8 cellular contexts compared by ENCODE assay signal in the genomic region with DNA sequence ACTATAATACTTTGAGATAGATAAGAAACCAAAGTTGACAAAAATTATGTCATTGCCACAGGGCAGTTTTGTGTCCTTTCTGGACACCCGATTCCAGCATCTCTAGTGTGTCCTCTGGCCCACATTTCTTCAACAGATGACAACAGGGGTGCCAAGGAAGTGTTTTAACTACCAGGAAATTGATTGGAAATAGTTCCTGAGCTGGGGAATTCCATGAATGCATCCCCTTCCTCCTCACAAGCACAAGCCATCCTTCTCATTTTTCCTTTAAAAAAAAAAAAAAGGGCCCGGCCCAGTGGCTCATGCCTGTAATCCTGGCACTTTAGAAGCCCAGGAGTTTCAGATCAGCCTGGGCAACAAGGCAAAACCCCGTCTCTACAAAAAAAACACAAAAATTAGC. TPM values are rescaled to one million over a fixed set of nuclear protein-coding genes. Genes with fewer than 3 reads are reported as not detected.
DNase-seq lines count a peak whose midpoint lies in the region; ATAC-seq, FAIRE-seq and TF ChIP-seq lines count a peak whose summit lies in the region.

No MANE protein-coding gene starts in this region.

- no peaks in the 10 kb centered on the region for H3K27me3 ChIP-seq in CD4-positive, alpha-beta memory T cell (ENCODE audit: insufficient read depth, low read length)
- no peaks in the 10 kb centered on the region for H3K27me3 ChIP-seq in pancreas

- peaks cover 19 to 29% (median 20%) of the 10 kb centered on the region in 4 donors for H3K4me1 Mint-ChIP-seq in CD4-positive, alpha-beta memory T cell

- ATAC-seq in pancreas (no peak), GM21367 (IDR thresholded peaks at IDR 0.05; ENCODE audit: unreplicated experiment) (no peak)

- no peaks in the 10 kb centered on the region for H3K9me3 Mint-ChIP-seq in CD4-positive, alpha-beta memory T cell

- TF ChIP-seq CTCF in RWPE1 (conservative IDR thresholded peaks at IDR 0.05; ENCODE audit: low read depth) (no peak), pancreas (IDR thresholded peaks at IDR 0.05) (no peak)

- no peak for DNase-seq in CD4-positive, alpha-beta memory T cell
- no peak for DNase-seq in RWPE1 (ENCODE audit: low spot score)
- DNase-seq in epithelial cell of prostate (ENCODE audit: low read depth, low spot score) = no peak
- DNase-seq in pancreas = no peak
- DNase-seq in effector CD4-positive, alpha-beta T cell = no peak
- no peak for DNase-seq in NCI-H1092 (lab: John Stamatoyannopoulos, UW)
- DNase-seq in NCI-H1048 (lab: John Stamatoyannopoulos, UW) = no peak

- peak overlapping the region; percentile 91 to 99 (median 96) for H3K27ac Mint-ChIP-seq in CD4-positive, alpha-beta memory T cell

- H3K4me1 ChIP-seq in CD4-positive, alpha-beta memory T cell (ENCODE audit: insufficient read depth, low read length) = peaks cover 26% of the 10 kb centered on the region
- H3K4me1 ChIP-seq in pancreas = peaks cover 0 to 9% (median 7%) of the 10 kb centered on the region in 3 donors

- WGBS in pancreas, 2 donors = 79 to 86% methylated on average over 3 of the region's 3 CpGs

- FAIRE-seq in pancreas (lab: Jason Lieb, UNC) = no peak

- H3K4me3 Mint-ChIP-seq in CD4-positive, alpha-beta memory T cell = peak overlapping the region; percentile 86 to 97 (median 90)

- POLR2A ChIA-PET in CD4-positive, alpha-beta memory T cell (lab: Charles Lee; ENCODE audit: partially characterized antibody) = interaction anchor here (0.6 to 8.0 kb wide), 32 partner anchors 9 to 233 kb away, joined by 3 to 114 read pairs (median 8); a partner anchor contains a TSS
- POLR2A ChIA-PET in RWPE1 (lab: Yijun Ruan, JAX; ENCODE audit: low non-redundant PET) = interaction anchor here (0.7 to 3.1 kb wide), 5 partner anchors 9 to 49 kb away, joined by 3 to 13 read pairs (median 9); a partner anchor contains a TSS

- peaks cover 25% of the 10 kb centered on the region for H3K36me3 ChIP-seq in CD4-positive, alpha-beta memory T cell (ENCODE audit: insufficient read depth, low read length)
- peaks cover 5 to 20% (median 19%) of the 10 kb centered on the region in 3 donors for H3K36me3 ChIP-seq in pancreas

- H3K9me3 ChIP-seq in CD4-positive, alpha-beta memory T cell (ENCODE audit: control insufficient read depth in 1 of 2, low read length in 2 of 2) = no peaks in the 10 kb centered on the region
- no peaks in the 10 kb centered on the region for H3K9me3 ChIP-seq in pancreas

- H3K36me3 Mint-ChIP-seq in CD4-positive, alpha-beta memory T cell = peaks cover 19 to 42% of the 10 kb centered on the region in 2 donors

- no peaks in the 10 kb centered on the region for H3K27me3 Mint-ChIP-seq in CD4-positive, alpha-beta memory T cell

- no peak overlapping the region for H3K4me3 ChIP-seq in CD4-positive, alpha-beta memory T cell (ENCODE audit: low read length in 2 of 2)
- peak overlapping the region in 3 of 4 donors; percentile 10 to 79 (median 55) for H3K4me3 ChIP-seq in pancreas

- peak overlapping the region; percentile 94 for H3K27ac ChIP-seq in CD4-positive, alpha-beta memory T cell (ENCODE audit: low read depth, low read length)
- H3K27ac ChIP-seq in RWPE1 (peak overlapping the region; percentile 98), epithelial cell of prostate (peak overlapping the region; percentile 88), pancreas (peak overlapping the region; percentile 49 to 84 (median 74))

- CTCF ChIA-PET in CD4-positive, alpha-beta memory T cell (lab: Charles Lee; ENCODE audit: partially characterized antibody) = interaction anchor here (0.8 to 2.0 kb wide), 9 partner anchors 11 to 71 kb away, joined by 3 to 23 read pairs (median 4); a partner anchor contains a TSS
- CTCF ChIA-PET in RWPE1 (lab: Yijun Ruan, JAX) = interaction anchor here (1.5 kb wide), 1 partner anchor 11 kb away, joined by 5 read pairs; no protein-coding TSS in a partner anchor

- intact Hi-C loops in CD4-positive, alpha-beta memory T cell (cut with micrococcal nuclease) = loop anchor here (1.0 to 2.0 kb wide), 4 partner anchors 24 to 42 kb away; a partner anchor contains a TSS
- intact Hi-C loops in pancreas (cut with DNase I) = no loop called here

RNA-seq across cellular contexts. Expression of a gene that starts 0.7 kb away (rescaled TPM):
- total RNA-seq in CD4-positive, alpha-beta memory T cell = 10 to 100 TPM; 66.3 to 74.3 TPM
- polyA plus RNA-seq in CD4-positive, alpha-beta memory T cell = 10 to 100 TPM; 37.9 to 48.4 TPM
- total RNA-seq in pancreas = 10 to 100 TPM; 13.2 to 24.1 (median 17.1) TPM
- polyA plus RNA-seq in pancreas = 10 to 100 TPM; 45.7 to 50.8 TPM

RNA-seq across cellular contexts. Expression of a gene that starts 9.4 kb away (rescaled TPM):
- 1 to 10 TPM; 1.6 to 1.9 TPM for total RNA-seq in CD4-positive, alpha-beta memory T cell
- polyA plus RNA-seq in CD4-positive, alpha-beta memory T cell = under 1 TPM; 0.98 to 1.00 TPM
- 1 to 10 TPM in 4 of 6 donors, under 1 TPM in 2; 0.65 to 2.8 (median 1.6) TPM for total RNA-seq in pancreas
- polyA plus RNA-seq in pancreas = 1 to 10 TPM; 5.1 to 5.6 TPM

RNA-seq across cellular contexts. Expression of a gene that starts 9.9 kb away (rescaled TPM):
- 100 to 1,000 TPM; 192 to 201 TPM for total RNA-seq in CD4-positive, alpha-beta memory T cell
- 10 to 100 TPM; 18.2 to 24.8 TPM for polyA plus RNA-seq in CD4-positive, alpha-beta memory T cell
- 10 to 100 TPM; 22.0 to 34.1 (median 23.4) TPM for total RNA-seq in pancreas
- 10 to 100 TPM; 70.7 to 86.4 TPM for polyA plus RNA-seq in pancreas

RNA-seq across cellular contexts. Expression of a gene that starts 20.8 kb away (rescaled TPM):
- total RNA-seq in CD4-positive, alpha-beta memory T cell = 100 to 1,000 TPM; 207 to 210 TPM
- polyA plus RNA-seq in CD4-positive, alpha-beta memory T cell = 10 to 100 TPM; 16.6 to 36.4 TPM
- 10 to 100 TPM; 14.7 to 35.6 (median 23.0) TPM for total RNA-seq in pancreas
- polyA plus RNA-seq in pancreas = 10 to 100 TPM; 28.7 to 42.3 TPM

RNA-seq across cellular contexts. Expression of a gene that starts 23.9 kb away (rescaled TPM):
- 100 to 1,000 TPM; 260 to 262 TPM for total RNA-seq in CD4-positive, alpha-beta memory T cell
- 100 to 1,000 TPM; 122 to 142 TPM for polyA plus RNA-seq in CD4-positive, alpha-beta memory T cell
- total RNA-seq in pancreas = 100 to 1,000 TPM; 106 to 210 (median 152) TPM
- polyA plus RNA-seq in pancreas = 10 to 100 TPM; 88.1 to 93.1 TPM

Comparison
In these comparisons a context has a peak if more than half of its experiments do, and no peak if none do; other contexts are left out.
1. H3K4me3 ChIP-seq: peak in pancreas (3 of 4); none in CD4-positive, alpha-beta memory T cell (0 of 2).
2. RNA of a gene that starts 9.9 kb away (total RNA-seq): 192 to 201 TPM in CD4-positive, alpha-beta memory T cell; 22.0 to 34.1 TPM in pancreas; every median in the first group is over 4 times any median in the second.
3. Peak in every context shown above with its lines, with median percentiles within 50 percentile points of each other: H3K27ac ChIP-seq.